In the genomic region with DNA sequence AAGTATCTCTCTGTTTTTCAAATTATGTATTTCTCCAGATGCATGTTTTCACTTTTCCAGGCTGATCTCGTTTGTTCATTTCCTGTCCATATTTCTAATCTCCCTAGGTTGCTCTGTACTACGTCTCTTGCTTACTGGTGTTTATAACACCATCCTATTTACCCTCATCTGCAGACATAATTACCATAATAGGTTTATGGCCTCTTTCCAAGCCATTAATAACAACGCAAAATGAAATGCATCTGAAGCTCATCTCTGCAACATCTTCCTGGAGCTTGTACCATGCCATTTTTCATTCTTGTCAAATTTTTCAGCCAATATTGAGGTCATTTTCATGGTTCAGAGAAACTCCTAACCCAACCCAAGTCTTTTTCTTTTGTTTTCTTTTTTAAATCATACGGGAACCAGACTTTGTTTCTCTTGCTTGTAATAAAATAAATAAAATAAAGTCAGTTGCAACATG, we compare ENCODE assay signal across 1 cellular context.
A peak's percentile ranks its signal among the peaks of the same experiment; 100 is the strongest.
TF ChIP-seq lines count a peak whose summit lies in the region.

No MANE protein-coding gene starts in this region.

TF ChIP-seq in SK-N-SH, 30 proteins besides CTCF, POLR2A, EP300 and RAD21 (continued from another document):
- TF ChIP-seq SMC3 (IDR thresholded peaks at IDR 0.05; ENCODE audit: low read depth, low read length) (no peak), TEAD4 (IDR thresholded peaks at IDR 0.05; ENCODE audit: borderline replicate concordance, insufficient read depth) (peak; percentile 59; the same call in 1 of the 2 replicates), NFIC (IDR thresholded peaks at IDR 0.05; ENCODE audit: borderline replicate concordance) (peak; percentile 45; the same call in 1 of the 2 replicates), POLR2AphosphoS5 (IDR thresholded peaks at IDR 0.05; ENCODE audit: low read depth, low read length) (peak; percentile 74; the same call in 1 of the 2 replicates), SIN3A (IDR thresholded peaks at IDR 0.05; ENCODE audit: borderline replicate concordance, low read depth, low read length) (no peak)
- TF ChIP-seq, protein P1, sequence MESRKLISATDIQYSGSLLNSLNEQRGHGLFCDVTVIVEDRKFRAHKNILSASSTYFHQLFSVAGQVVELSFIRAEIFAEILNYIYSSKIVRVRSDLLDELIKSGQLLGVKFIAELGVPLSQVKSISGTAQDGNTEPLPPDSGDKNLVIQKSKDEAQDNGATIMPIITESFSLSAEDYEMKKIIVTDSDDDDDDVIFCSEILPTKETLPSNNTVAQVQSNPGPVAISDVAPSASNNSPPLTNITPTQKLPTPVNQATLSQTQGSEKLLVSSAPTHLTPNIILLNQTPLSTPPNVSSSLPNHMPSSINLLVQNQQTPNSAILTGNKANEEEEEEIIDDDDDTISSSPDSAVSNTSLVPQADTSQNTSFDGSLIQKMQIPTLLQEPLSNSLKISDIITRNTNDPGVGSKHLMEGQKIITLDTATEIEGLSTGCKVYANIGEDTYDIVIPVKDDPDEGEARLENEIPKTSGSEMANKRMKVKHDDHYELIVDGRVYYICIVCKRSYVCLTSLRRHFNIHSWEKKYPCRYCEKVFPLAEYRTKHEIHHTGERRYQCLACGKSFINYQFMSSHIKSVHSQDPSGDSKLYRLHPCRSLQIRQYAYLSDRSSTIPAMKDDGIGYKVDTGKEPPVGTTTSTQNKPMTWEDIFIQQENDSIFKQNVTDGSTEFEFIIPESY (IDR thresholded peaks at IDR 0.05; ENCODE audit: borderline replicate concordance, low read depth) = no peak
- TF ChIP-seq, protein P2, sequence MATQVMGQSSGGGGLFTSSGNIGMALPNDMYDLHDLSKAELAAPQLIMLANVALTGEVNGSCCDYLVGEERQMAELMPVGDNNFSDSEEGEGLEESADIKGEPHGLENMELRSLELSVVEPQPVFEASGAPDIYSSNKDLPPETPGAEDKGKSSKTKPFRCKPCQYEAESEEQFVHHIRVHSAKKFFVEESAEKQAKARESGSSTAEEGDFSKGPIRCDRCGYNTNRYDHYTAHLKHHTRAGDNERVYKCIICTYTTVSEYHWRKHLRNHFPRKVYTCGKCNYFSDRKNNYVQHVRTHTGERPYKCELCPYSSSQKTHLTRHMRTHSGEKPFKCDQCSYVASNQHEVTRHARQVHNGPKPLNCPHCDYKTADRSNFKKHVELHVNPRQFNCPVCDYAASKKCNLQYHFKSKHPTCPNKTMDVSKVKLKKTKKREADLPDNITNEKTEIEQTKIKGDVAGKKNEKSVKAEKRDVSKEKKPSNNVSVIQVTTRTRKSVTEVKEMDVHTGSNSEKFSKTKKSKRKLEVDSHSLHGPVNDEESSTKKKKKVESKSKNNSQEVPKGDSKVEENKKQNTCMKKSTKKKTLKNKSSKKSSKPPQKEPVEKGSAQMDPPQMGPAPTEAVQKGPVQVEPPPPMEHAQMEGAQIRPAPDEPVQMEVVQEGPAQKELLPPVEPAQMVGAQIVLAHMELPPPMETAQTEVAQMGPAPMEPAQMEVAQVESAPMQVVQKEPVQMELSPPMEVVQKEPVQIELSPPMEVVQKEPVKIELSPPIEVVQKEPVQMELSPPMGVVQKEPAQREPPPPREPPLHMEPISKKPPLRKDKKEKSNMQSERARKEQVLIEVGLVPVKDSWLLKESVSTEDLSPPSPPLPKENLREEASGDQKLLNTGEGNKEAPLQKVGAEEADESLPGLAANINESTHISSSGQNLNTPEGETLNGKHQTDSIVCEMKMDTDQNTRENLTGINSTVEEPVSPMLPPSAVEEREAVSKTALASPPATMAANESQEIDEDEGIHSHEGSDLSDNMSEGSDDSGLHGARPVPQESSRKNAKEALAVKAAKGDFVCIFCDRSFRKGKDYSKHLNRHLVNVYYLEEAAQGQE (IDR thresholded peaks at IDR 0.05; ENCODE audit: low read depth, low read length) = no peak
